ENCODE assay signal across 2 cellular contexts in genomic region chr1:208628298-208628914, GRCh38.
TF ChIP-seq lines count a peak whose summit lies in the region.

No MANE protein-coding gene starts in this region.

TF ChIP-seq in liver, 16 proteins besides CTCF, POLR2A, EP300 and RAD21 (continued from another document):
- TF ChIP-seq, protein P1, sequence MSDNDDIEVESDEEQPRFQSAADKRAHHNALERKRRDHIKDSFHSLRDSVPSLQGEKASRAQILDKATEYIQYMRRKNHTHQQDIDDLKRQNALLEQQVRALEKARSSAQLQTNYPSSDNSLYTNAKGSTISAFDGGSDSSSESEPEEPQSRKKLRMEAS (IDR thresholded peaks at IDR 0.05) = peak; percentile 51
- TF ChIP-seq, protein P2, sequence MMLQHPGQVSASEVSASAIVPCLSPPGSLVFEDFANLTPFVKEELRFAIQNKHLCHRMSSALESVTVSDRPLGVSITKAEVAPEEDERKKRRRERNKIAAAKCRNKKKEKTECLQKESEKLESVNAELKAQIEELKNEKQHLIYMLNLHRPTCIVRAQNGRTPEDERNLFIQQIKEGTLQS (IDR thresholded peaks at IDR 0.05) = peak; percentile 51
- TF ChIP-seq HNF4A (conservative IDR thresholded peaks at IDR 0.05) = peak; percentile 93 to 94
- TF ChIP-seq RXRA (IDR thresholded peaks at IDR 0.05) = peak; percentile 89 to 90
- TF ChIP-seq NR2F2 (IDR thresholded peaks at IDR 0.05) = peak; percentile 9
- no peak for TF ChIP-seq FOXA1 (IDR thresholded peaks at IDR 0.05)
- TF ChIP-seq, protein P3, sequence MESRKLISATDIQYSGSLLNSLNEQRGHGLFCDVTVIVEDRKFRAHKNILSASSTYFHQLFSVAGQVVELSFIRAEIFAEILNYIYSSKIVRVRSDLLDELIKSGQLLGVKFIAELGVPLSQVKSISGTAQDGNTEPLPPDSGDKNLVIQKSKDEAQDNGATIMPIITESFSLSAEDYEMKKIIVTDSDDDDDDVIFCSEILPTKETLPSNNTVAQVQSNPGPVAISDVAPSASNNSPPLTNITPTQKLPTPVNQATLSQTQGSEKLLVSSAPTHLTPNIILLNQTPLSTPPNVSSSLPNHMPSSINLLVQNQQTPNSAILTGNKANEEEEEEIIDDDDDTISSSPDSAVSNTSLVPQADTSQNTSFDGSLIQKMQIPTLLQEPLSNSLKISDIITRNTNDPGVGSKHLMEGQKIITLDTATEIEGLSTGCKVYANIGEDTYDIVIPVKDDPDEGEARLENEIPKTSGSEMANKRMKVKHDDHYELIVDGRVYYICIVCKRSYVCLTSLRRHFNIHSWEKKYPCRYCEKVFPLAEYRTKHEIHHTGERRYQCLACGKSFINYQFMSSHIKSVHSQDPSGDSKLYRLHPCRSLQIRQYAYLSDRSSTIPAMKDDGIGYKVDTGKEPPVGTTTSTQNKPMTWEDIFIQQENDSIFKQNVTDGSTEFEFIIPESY (IDR thresholded peaks at IDR 0.05) = peak; percentile 66
- no peak for TF ChIP-seq EGR1 (IDR thresholded peaks at IDR 0.05; ENCODE audit: low read depth in 2 of 2)
- TF ChIP-seq GABPA (IDR thresholded peaks at IDR 0.05 in 1 of 2, conservative IDR thresholded peaks at IDR 0.05 in 1 of 2) = no peak
- TF ChIP-seq HNF4G (IDR thresholded peaks at IDR 0.05) = peak; percentile 77

TF ChIP-seq in HepG2, 621 proteins besides CTCF, POLR2A, EP300 and RAD21 (continued from another document):
- TF ChIP-seq, protein P3 (CRISPR knock-in tag; IDR thresholded peaks at IDR 0.05) = no peak
- TF ChIP-seq ZMYM2 (CRISPR knock-in tag; IDR thresholded peaks at IDR 0.05) = no peak
- TF ChIP-seq, protein P4, sequence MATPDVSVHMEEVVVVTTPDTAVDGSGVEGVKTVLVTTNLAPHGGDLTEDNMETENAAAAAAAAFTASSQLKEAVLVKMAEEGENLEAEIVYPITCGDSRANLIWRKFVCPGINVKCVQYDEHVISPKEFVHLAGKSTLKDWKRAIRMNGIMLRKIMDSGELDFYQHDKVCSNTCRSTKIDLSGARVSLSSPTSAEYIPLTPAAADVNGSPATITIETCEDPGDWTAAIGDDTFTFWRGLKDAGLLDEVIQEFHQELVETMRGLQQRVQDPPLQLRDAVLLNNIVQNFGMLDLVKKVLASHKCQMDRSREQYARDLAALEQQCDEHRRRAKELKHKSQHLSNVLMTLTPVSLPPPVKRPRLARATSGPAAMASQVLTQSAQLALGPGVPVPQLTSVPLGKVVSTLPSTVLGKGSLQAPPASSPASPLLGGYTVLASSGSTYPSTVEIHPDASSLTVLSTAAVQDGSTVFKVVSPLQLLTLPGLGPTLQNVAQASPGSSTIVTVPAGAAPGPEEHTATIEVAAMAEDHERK (CRISPR knock-in tag; IDR thresholded peaks at IDR 0.05; ENCODE audit: low read depth) = no peak
- no peak for TF ChIP-seq NR2F6 (IDR thresholded peaks at IDR 0.05)
- no peak for TF ChIP-seq NR2F6 (CRISPR knock-in tag; IDR thresholded peaks at IDR 0.05)
- TF ChIP-seq ZFP36L1 (CRISPR knock-in tag; IDR thresholded peaks at IDR 0.05) = no peak
- no peak for TF ChIP-seq ZNF724P (CRISPR knock-in tag; IDR thresholded peaks at IDR 0.05; ENCODE audit: borderline replicate concordance)
